In genomic region chr12:39887824-39888223, GRCh38 we compare ENCODE assay signal across 5 cellular contexts.
"Had no signal": no experiment of that assay in that cellular context is flagged by ENCODE, and none has a peak within 500 bp of the region (broad histone marks: within the 10 kb centered on the region; RNA-seq: fewer than 3 reads in every experiment).

No MANE protein-coding gene starts in this region.

- H3K4me3 Mint-ChIP-seq: GM23338, H9, IgD-negative memory B cell had no signal

- H3K4me3 ChIP-seq: GM23338 had no signal

- H3K9me3 Mint-ChIP-seq: GM23338, H9, IgD-negative memory B cell had no signal

- H3K4me1 Mint-ChIP-seq: IgD-negative memory B cell had no signal

- H3K27me3 Mint-ChIP-seq: IgD-negative memory B cell had no signal

- DNase-seq: H9, HCEC 1CT, KG1 had no signal

- H3K27ac Mint-ChIP-seq: GM23338, IgD-negative memory B cell had no signal

- H2AFZ ChIP-seq: GM23338 had no signal
